ENCODE assay signal across 11 cellular contexts in the genomic region with DNA sequence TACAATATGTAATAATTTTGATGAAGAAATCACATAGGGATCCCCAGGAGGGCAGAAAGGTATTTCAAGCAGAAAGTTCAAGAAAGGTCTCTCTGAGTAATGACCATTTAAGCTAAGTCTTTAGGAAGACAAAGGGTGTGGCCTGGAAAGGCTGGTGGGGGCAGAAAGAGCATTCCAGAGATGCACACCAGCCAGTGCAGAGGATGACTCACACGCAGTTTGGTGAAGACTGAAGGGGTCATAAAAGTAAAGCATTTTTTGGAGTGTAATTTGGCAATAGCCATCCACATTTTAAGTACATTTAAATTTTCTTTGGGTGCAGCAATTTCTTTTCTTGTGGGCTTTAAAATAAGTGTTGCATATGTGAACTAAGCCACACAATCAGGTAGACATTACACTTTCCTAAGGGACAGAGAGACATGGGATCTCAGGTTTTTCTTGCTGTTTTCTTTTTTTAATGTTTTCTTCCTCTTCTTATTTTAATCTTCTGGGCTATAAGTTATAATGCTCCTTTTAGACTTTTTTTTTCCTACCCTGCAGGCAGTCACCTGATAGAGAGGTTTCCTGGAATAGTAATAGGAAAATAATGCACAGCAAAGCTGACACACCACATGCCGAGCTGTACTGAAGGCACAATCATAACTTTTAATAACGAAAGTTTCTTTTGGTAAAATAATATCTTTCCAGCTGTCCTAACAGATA. TPM values are rescaled to one million over a fixed set of nuclear protein-coding genes. Genes with fewer than 3 reads are reported as not detected.
DNase-seq lines count a peak whose midpoint lies in the region; FAIRE-seq and TF ChIP-seq lines count a peak whose summit lies in the region.
"Had no signal": no experiment of that assay in that cellular context is flagged by ENCODE, and none has a peak within 500 bp of the region (broad histone marks: within the 10 kb centered on the region; RNA-seq: fewer than 3 reads in every experiment).

No MANE protein-coding gene starts in this region.

- no peak for TF ChIP-seq POLR2A in H54 (IDR thresholded peaks at IDR 0.05; ENCODE audit: low read depth, low read length)

- in situ Hi-C loops in SK-MEL-5 (cut with HindIII; ENCODE audit: low pct_unique_long_range_greater_than_20kb, low sequenced_read_pairs): no loop called here

- no peaks in the 10 kb centered on the region for H3K27me3 ChIP-seq in skeletal muscle satellite cell (ENCODE audit: control insufficient read depth, insufficient read depth, low read length)
- H3K27me3 ChIP-seq: Peyer's patch had no signal

- H3K4me3 ChIP-seq in fibroblast of mammary gland (ENCODE audit: control insufficient read depth, low read depth, low read length) (no peak overlapping the region), skeletal muscle satellite cell (ENCODE audit: low read length) (peak overlapping the region; percentile 53)
- H3K4me3 ChIP-seq: Peyer's patch had no signal

- no peaks in the 10 kb centered on the region for H3K36me3 ChIP-seq in skeletal muscle satellite cell (ENCODE audit: insufficient read depth, low read length)
- H3K36me3 ChIP-seq: Peyer's patch had no signal

- peaks cover 47% of the 10 kb centered on the region for H3K4me1 ChIP-seq in skeletal muscle satellite cell (ENCODE audit: control insufficient read depth, insufficient read depth, low read length)
- H3K4me1 ChIP-seq: Peyer's patch had no signal

- no peak for TF ChIP-seq CTCF in fibroblast of mammary gland (conservative IDR thresholded peaks at IDR 0.05; ENCODE audit: control insufficient read depth, insufficient read depth, low read depth, low read length)

- peak; percentile 81 for FAIRE-seq in H54 (lab: Jason Lieb, UNC)

- H3K4me2 ChIP-seq in skeletal muscle satellite cell (ENCODE audit: low read length): peak overlapping the region; percentile 78

- no peaks in the 10 kb centered on the region for H3K9me3 ChIP-seq in skeletal muscle satellite cell (replicated peaks; ENCODE audit: low read length)
- H3K9me3 ChIP-seq: Peyer's patch had no signal

- peak overlapping the region; percentile 58 for H3K9ac ChIP-seq in skeletal muscle satellite cell (ENCODE audit: low read depth, low read length)

- DNase-seq in H54 (ENCODE audit: insufficient read length, low spot score) (peak; percentile 28), SK-MEL-5 (ENCODE audit: low read depth, low spot score) (peak; percentile 9), fibroblast of mammary gland (ENCODE audit: low read depth) (peak; percentile 90), SHP77 treated with DMSO at 0.1 percent for 48 hours (lab: John Stamatoyannopoulos, UW) (no peak), activated gamma-delta T cell (lab: John Stamatoyannopoulos, UW) (no peak), D341Med (ENCODE audit: low spot score) (no peak), NCI-H510A treated with DMSO at 0.1 percent for 48 hours (lab: John Stamatoyannopoulos, UW) (no peak)
- DNase-seq: effector CD8-positive, alpha-beta T cell; KG1; Peyer's patch had no signal

RNA-seq across cellular contexts. Expression of gene PTPRK, which starts 49.5 kb away (rescaled TPM):
- total RNA-seq in SK-MEL-5 (2014; rRNA removed; shearing (Covaris generic)): 25.5 and 36.5 TPM in 2 replicates
- 18.9 and 34.8 TPM in 2 replicates for polyA plus RNA-seq in SK-MEL-5 (2015; cell fraction: cytosol; rRNA removed)
- polyA plus RNA-seq in SK-MEL-5 (2015; cell fraction: nucleus; rRNA removed): 10.4 and 11.9 TPM in 2 replicates
- 26.4 and 28.9 TPM in 2 replicates for total RNA-seq in skeletal muscle satellite cell (2012; rRNA removed)

Comparison
In these comparisons a context has a peak if more than half of its experiments do, and no peak if none do; other contexts are left out.
1. DNase-seq: peak in H54 (single experiment), SK-MEL-5 (single experiment) and fibroblast of mammary gland (single experiment); none in SHP77 treated with DMSO at 0.1 percent for 48 hours (single experiment), activated gamma-delta T cell (single experiment), D341Med (single experiment) and NCI-H510A treated with DMSO at 0.1 percent for 48 hours (single experiment).